In genomic region chr16:74451951-74452758, GRCh38 we compare ENCODE assay signal across 10 cellular contexts. TPM values are rescaled to one million over a fixed set of nuclear protein-coding genes. Genes with fewer than 3 reads are reported as not detected.
A peak's percentile ranks its signal among the peaks of the same experiment; 100 is the strongest.
DNase-seq lines count a peak whose midpoint lies in the region; ATAC-seq lines count a peak whose summit lies in the region.
"Had no signal": no experiment of that assay in that cellular context is flagged by ENCODE, and none has a peak within 500 bp of the region (broad histone marks: within the 10 kb centered on the region; RNA-seq: fewer than 3 reads in every experiment).

No MANE protein-coding gene starts in this region.

- peaks cover 15 to 18% (median 18%) of the 10 kb centered on the region in 3 donors for H3K4me1 Mint-ChIP-seq in naive B cell
- no peaks in the 10 kb centered on the region for H3K4me1 Mint-ChIP-seq in activated CD4-positive, alpha-beta memory T cell treated with anti-CD3 and anti-CD28 coated beads for 36 hours (ENCODE audit: low read depth)

- DNase-seq in naive B cell (no peak), C1 segment of cervical spinal cord (lab: John Stamatoyannopoulos, UW) (no peak), T-helper 1 cell (no peak), left lobe of liver (ENCODE audit: low spot score) (no peak)
- DNase-seq in activated CD4-positive, alpha-beta memory T cell treated with anti-CD3 and anti-CD28 coated beads for 36 hours = no peak
- DNase-seq: mammary epithelial cell had no signal

- H3K4me3 Mint-ChIP-seq in naive B cell = no peak overlapping the region
- H3K4me3 Mint-ChIP-seq in activated CD4-positive, alpha-beta memory T cell treated with anti-CD3 and anti-CD28 coated beads for 36 hours = no peak overlapping the region

- CTCF ChIA-PET in activated CD4-positive, alpha-beta memory T cell treated with anti-CD3 and anti-CD28 coated beads for 36 hours (lab: Charles Lee) = no interaction called here

- intact Hi-C loops in activated CD4-positive, alpha-beta memory T cell treated with anti-CD3 and anti-CD28 coated beads for 36 hours (cut with micrococcal nuclease) = no loop called here

- peaks cover 33 to 41% of the 10 kb centered on the region in 2 donors for H3K36me3 Mint-ChIP-seq in naive B cell
- peaks cover 29% of the 10 kb centered on the region for H3K36me3 Mint-ChIP-seq in activated CD4-positive, alpha-beta memory T cell treated with anti-CD3 and anti-CD28 coated beads for 36 hours

- POLR2A ChIA-PET in activated CD4-positive, alpha-beta memory T cell treated with anti-CD3 and anti-CD28 coated beads for 36 hours (lab: Charles Lee) = no interaction called here

- ATAC-seq in GM19023 (IDR thresholded peaks at IDR 0.05; ENCODE audit: unreplicated experiment) (peak; percentile 87), GM21825 (IDR thresholded peaks at IDR 0.05; ENCODE audit: unreplicated experiment) (peak; percentile 88), HG03521 (IDR thresholded peaks at IDR 0.05; ENCODE audit: unreplicated experiment) (peak; percentile 70), naive B cell (ENCODE audit: low read depth in 2 of 2) (peak; percentile 44 to 69), left lobe of liver (no peak)

- H3K27ac Mint-ChIP-seq in naive B cell = peak overlapping the region; percentile 20 to 89 (median 59)
- H3K27ac Mint-ChIP-seq in activated CD4-positive, alpha-beta memory T cell treated with anti-CD3 and anti-CD28 coated beads for 36 hours = no peak overlapping the region
- H3K27ac Mint-ChIP-seq: activated T-helper 2 cell treated with anti-CD3 and anti-CD28 coated beads, Interferon-gamma antibody, Interleukin-2, Interleukin-4, amounts not matched to agents 10 μg/mL and 5 μg/mL and 100 μg/mL, durations not matched to agents 14 hours and 24 hours and 36 hours had no signal

- H3K9me3 Mint-ChIP-seq in naive B cell = no peaks in the 10 kb centered on the region
- H3K9me3 Mint-ChIP-seq in activated CD4-positive, alpha-beta memory T cell treated with anti-CD3 and anti-CD28 coated beads for 36 hours = no peaks in the 10 kb centered on the region
- H3K9me3 Mint-ChIP-seq: activated T-helper 2 cell treated with anti-CD3 and anti-CD28 coated beads, Interferon-gamma antibody, Interleukin-2, Interleukin-4, amounts not matched to agents 10 μg/mL and 5 μg/mL and 100 μg/mL, durations not matched to agents 14 hours and 24 hours and 36 hours had no signal

- H3K27me3 Mint-ChIP-seq in naive B cell = no peaks in the 10 kb centered on the region
- no peaks in the 10 kb centered on the region for H3K27me3 Mint-ChIP-seq in activated CD4-positive, alpha-beta memory T cell treated with anti-CD3 and anti-CD28 coated beads for 36 hours

RNA-seq across cellular contexts. Expression of gene CLEC18B, which starts 30.9 kb away (rescaled TPM):
- polyA plus RNA-seq in naive B cell (ENCODE audit: low read depth in 6 of 6) = not detected
- 1.1 TPM for total RNA-seq in left lobe of liver
- under 1 TPM in 1 of 2 experiments, not detected in 1; 0.34 TPM for total RNA-seq in activated CD4-positive, alpha-beta memory T cell treated with anti-CD3 and anti-CD28 coated beads for 36 hours
